Comparison of ENCODE assay signal across 1 cellular context in genomic region chr15:90954712-90955671, GRCh38.
TF ChIP-seq lines count a peak whose summit lies in the region.

Gene RCCD1 (plus strand): TSS chr15:90954884. CDS start chr15:90956735, 1,851 bp downstream.

TF ChIP-seq in HCT116, 20 proteins besides CTCF, POLR2A, EP300 and RAD21 (continued from another document):
- TF ChIP-seq, protein P1, sequence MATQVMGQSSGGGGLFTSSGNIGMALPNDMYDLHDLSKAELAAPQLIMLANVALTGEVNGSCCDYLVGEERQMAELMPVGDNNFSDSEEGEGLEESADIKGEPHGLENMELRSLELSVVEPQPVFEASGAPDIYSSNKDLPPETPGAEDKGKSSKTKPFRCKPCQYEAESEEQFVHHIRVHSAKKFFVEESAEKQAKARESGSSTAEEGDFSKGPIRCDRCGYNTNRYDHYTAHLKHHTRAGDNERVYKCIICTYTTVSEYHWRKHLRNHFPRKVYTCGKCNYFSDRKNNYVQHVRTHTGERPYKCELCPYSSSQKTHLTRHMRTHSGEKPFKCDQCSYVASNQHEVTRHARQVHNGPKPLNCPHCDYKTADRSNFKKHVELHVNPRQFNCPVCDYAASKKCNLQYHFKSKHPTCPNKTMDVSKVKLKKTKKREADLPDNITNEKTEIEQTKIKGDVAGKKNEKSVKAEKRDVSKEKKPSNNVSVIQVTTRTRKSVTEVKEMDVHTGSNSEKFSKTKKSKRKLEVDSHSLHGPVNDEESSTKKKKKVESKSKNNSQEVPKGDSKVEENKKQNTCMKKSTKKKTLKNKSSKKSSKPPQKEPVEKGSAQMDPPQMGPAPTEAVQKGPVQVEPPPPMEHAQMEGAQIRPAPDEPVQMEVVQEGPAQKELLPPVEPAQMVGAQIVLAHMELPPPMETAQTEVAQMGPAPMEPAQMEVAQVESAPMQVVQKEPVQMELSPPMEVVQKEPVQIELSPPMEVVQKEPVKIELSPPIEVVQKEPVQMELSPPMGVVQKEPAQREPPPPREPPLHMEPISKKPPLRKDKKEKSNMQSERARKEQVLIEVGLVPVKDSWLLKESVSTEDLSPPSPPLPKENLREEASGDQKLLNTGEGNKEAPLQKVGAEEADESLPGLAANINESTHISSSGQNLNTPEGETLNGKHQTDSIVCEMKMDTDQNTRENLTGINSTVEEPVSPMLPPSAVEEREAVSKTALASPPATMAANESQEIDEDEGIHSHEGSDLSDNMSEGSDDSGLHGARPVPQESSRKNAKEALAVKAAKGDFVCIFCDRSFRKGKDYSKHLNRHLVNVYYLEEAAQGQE (IDR thresholded peaks at IDR 0.05; ENCODE audit: low read depth), result no peak
- peak; percentile 37 for TF ChIP-seq YY1 (IDR thresholded peaks at IDR 0.05; ENCODE audit: extremely low read depth, insufficient replicate concordance, low read depth, low read length)
- TF ChIP-seq, protein P2, sequence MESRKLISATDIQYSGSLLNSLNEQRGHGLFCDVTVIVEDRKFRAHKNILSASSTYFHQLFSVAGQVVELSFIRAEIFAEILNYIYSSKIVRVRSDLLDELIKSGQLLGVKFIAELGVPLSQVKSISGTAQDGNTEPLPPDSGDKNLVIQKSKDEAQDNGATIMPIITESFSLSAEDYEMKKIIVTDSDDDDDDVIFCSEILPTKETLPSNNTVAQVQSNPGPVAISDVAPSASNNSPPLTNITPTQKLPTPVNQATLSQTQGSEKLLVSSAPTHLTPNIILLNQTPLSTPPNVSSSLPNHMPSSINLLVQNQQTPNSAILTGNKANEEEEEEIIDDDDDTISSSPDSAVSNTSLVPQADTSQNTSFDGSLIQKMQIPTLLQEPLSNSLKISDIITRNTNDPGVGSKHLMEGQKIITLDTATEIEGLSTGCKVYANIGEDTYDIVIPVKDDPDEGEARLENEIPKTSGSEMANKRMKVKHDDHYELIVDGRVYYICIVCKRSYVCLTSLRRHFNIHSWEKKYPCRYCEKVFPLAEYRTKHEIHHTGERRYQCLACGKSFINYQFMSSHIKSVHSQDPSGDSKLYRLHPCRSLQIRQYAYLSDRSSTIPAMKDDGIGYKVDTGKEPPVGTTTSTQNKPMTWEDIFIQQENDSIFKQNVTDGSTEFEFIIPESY (IDR thresholded peaks at IDR 0.05; ENCODE audit: extremely low read depth, insufficient replicate concordance, low read length), result no peak
TF ChIP-seq in HCT116: peak in this region for 8.
